ENCODE assay signal across 19 cellular contexts in genomic region chr15:70437882-70438331, GRCh38.
DNase-seq lines count a peak whose midpoint lies in the region; ATAC-seq and TF ChIP-seq lines count a peak whose summit lies in the region.
"Had no signal": no experiment of that assay in that cellular context is flagged by ENCODE, and none has a peak within 500 bp of the region (broad histone marks: within the 10 kb centered on the region; RNA-seq: fewer than 3 reads in every experiment).

No MANE protein-coding gene starts in this region.

- no peak overlapping the region for H3K4me2 ChIP-seq in neuronal stem cell (ENCODE audit: insufficient read depth, low read length, poor library complexity, severe bottlenecking)

- no peak overlapping the region for H3K9ac ChIP-seq in neuronal stem cell (ENCODE audit: low read depth, low read length, poor library complexity)

- no peak overlapping the region for H3K23ac ChIP-seq in neuronal stem cell (ENCODE audit: low read depth, low read length, poor library complexity)

- H3K36me3 Mint-ChIP-seq in activated T-cell treated with anti-CD3 and anti-CD28 coated beads, Interleukin-2, amount 50 U/mL, for 24 hours (ENCODE audit: low read depth), result no peaks in the 10 kb centered on the region
- H3K36me3 Mint-ChIP-seq: CD4-positive, alpha-beta memory T cell had no signal

- ATAC-seq in GM18520 (IDR thresholded peaks at IDR 0.05; ENCODE audit: unreplicated experiment) (no peak), HG02798 (IDR thresholded peaks at IDR 0.05; ENCODE audit: poor library complexity, unreplicated experiment) (no peak), right lobe of liver (no peak)

- H3K27ac ChIP-seq in neuronal stem cell (replicated peaks; ENCODE audit: low read length) (peak overlapping the region; percentile 27), right lobe of liver (no peak overlapping the region)
- H3K27ac ChIP-seq: coronary artery, neutrophil, vagina had no signal

- H3K4me3 Mint-ChIP-seq in activated T-cell treated with anti-CD3 and anti-CD28 coated beads, Interleukin-2, amount 50 U/mL, for 24 hours, result no peak overlapping the region
- H3K4me3 Mint-ChIP-seq: activated B cell treated with CpG ODN at 0.5 μM for 24 hours; CD4-positive, alpha-beta memory T cell had no signal

- H3K4me3 ChIP-seq in neuronal stem cell (ENCODE audit: low read length in 2 of 2) (no peak overlapping the region), right lobe of liver (no peak overlapping the region)
- H3K4me3 ChIP-seq: coronary artery, heart left ventricle, vagina had no signal

- H2BK15ac ChIP-seq in neuronal stem cell (ENCODE audit: low read length), result no peak overlapping the region

- intact Hi-C loops in right lobe of liver (cut with DNase I), result no loop called here

- no peaks in the 10 kb centered on the region for H3K9me3 Mint-ChIP-seq in activated T-cell treated with anti-CD3 and anti-CD28 coated beads, Interleukin-2, amount 50 U/mL, for 24 hours
- H3K9me3 Mint-ChIP-seq: activated B cell treated with CpG ODN at 0.5 μM for 24 hours; CD4-positive, alpha-beta memory T cell had no signal

- H2BK120ac ChIP-seq in neuronal stem cell (ENCODE audit: low read depth, low read length), result no peak overlapping the region

- peak; percentile 9 for DNase-seq in activated T-cell treated with anti-CD3 and anti-CD28 coated beads, Interleukin-2, amount 50 U/mL, for 24 hours
- no peak for DNase-seq in activated T-cell treated with anti-CD3 and anti-CD28 coated beads, Interleukin-2, amount 50 U/mL, for 1 hour
- peak; percentile 82 for DNase-seq in NCI-H82 treated with DMSO at 0.1 percent for 48 hours (lab: John Stamatoyannopoulos, UW; ENCODE audit: unreplicated experiment)
- peak; percentile 71 for DNase-seq in ecto neural progenitor cell (ENCODE audit: low spot score)
- no peak for DNase-seq in neuronal stem cell (ENCODE audit: low spot score)
- no peak for DNase-seq in right lobe of liver
- DNase-seq: ACHN; activated B cell treated with CpG ODN at 0.5 μM for 24 hours; activated gamma-delta T cell; CD4-positive, alpha-beta memory T cell; NCI-H2029 treated with DMSO at 0.1 percent for 48 hours; NCI-H69; T-helper 1 cell had no signal

- H3K27me3 ChIP-seq in neuronal stem cell (ENCODE audit: control insufficient read depth in 3 of 3, insufficient read depth in 3 of 3, low read depth in 1 of 3, low read length in 3 of 3), result peaks cover 0 to 13% (median 0%) of the 10 kb centered on the region in 3 experiments
- H3K27me3 ChIP-seq in right lobe of liver, result no peaks in the 10 kb centered on the region
- H3K27me3 ChIP-seq: vagina had no signal

- no peaks in the 10 kb centered on the region for H3K79me1 ChIP-seq in neuronal stem cell (ENCODE audit: low read depth, low read length)

- peaks cover 25% of the 10 kb centered on the region for H3K4me1 Mint-ChIP-seq in activated T-cell treated with anti-CD3 and anti-CD28 coated beads, Interleukin-2, amount 50 U/mL, for 24 hours (ENCODE audit: low read depth)

- no peak overlapping the region for H2BK5ac ChIP-seq in neuronal stem cell (ENCODE audit: low read length)

- no CpG with 5 or more reads among the region's 3 CpGs for WGBS in neuronal stem cell (ENCODE audit: extremely low coverage in 2 of 2, insufficient read length in 2 of 2, insufficient replicate concordance in 1 of 2), 2 donors
- WGBS in right lobe of liver (ENCODE audit: insufficient coverage, low coverage, low lambda C conversion rate, missing lambda C conversion rate), result no CpG with 5 or more reads among the region's 3 CpGs

- H2BK12ac ChIP-seq in neuronal stem cell (ENCODE audit: low read length), result no peak overlapping the region

- H3K27me3 Mint-ChIP-seq in activated T-cell treated with anti-CD3 and anti-CD28 coated beads, Interleukin-2, amount 50 U/mL, for 24 hours, result peaks cover 16% of the 10 kb centered on the region

- H3K4ac ChIP-seq in neuronal stem cell (ENCODE audit: low read length), result no peak overlapping the region

- no peak for TF ChIP-seq CTCF in right lobe of liver (IDR thresholded peaks at IDR 0.05)

- H3K9me3 ChIP-seq in neuronal stem cell (replicated peaks in 1 of 2; ENCODE audit: control insufficient read depth in 2 of 2, insufficient read depth in 1 of 2, low read depth in 1 of 2, low read length in 2 of 2) (no peaks in the 10 kb centered on the region), right lobe of liver (no peaks in the 10 kb centered on the region)
- H3K9me3 ChIP-seq: heart left ventricle, neutrophil, vagina had no signal

- no peak overlapping the region for H4K8ac ChIP-seq in neuronal stem cell (ENCODE audit: low read depth, low read length)

- H3K4me1 ChIP-seq in neuronal stem cell (ENCODE audit: control insufficient read depth in 2 of 2, insufficient read depth in 1 of 2, low read depth in 1 of 2, low read length in 2 of 2) (peaks cover 0 to 31% of the 10 kb centered on the region in 2 donors), right lobe of liver (peaks cover 0 to 37% (median 16%) of the 10 kb centered on the region in 4 donors)

- no peak overlapping the region for H3K18ac ChIP-seq in neuronal stem cell (ENCODE audit: low read length)

- H2AFZ ChIP-seq in neuronal stem cell (ENCODE audit: low read length), result no peak overlapping the region

- H4K91ac ChIP-seq in neuronal stem cell (ENCODE audit: low read depth, low read length, poor library complexity), result no peak overlapping the region

- H3K27ac Mint-ChIP-seq in activated T-cell treated with anti-CD3 and anti-CD28 coated beads, Interleukin-2, amount 50 U/mL, for 24 hours, result no peak overlapping the region
- H3K27ac Mint-ChIP-seq: activated B cell treated with CpG ODN at 0.5 μM for 24 hours; CD4-positive, alpha-beta memory T cell had no signal

- H3K14ac ChIP-seq in neuronal stem cell (ENCODE audit: low read length), result no peak overlapping the region

- H2AK5ac ChIP-seq in neuronal stem cell (ENCODE audit: low read depth, low read length), result no peak overlapping the region

- H3K36me3 ChIP-seq in neuronal stem cell (replicated peaks in 1 of 2; ENCODE audit: control insufficient read depth in 2 of 2, insufficient read depth in 2 of 2, low read length in 2 of 2), result no peaks in the 10 kb centered on the region
- H3K36me3 ChIP-seq in right lobe of liver, result no peaks in the 10 kb centered on the region
- H3K36me3 ChIP-seq: heart left ventricle, neutrophil, vagina had no signal

- no peak for TF ChIP-seq POLR2A in right lobe of liver (IDR thresholded peaks at IDR 0.05)

Comparison
In these comparisons a context has a peak if more than half of its experiments do, and no peak if none do; other contexts are left out.
1. DNase-seq: peak in activated T-cell treated with anti-CD3 and anti-CD28 coated beads, Interleukin-2, amount 50 U/mL, for 24 hours (single experiment), NCI-H82 treated with DMSO at 0.1 percent for 48 hours (single experiment) and ecto neural progenitor cell (single experiment); none in activated T-cell treated with anti-CD3 and anti-CD28 coated beads, Interleukin-2, amount 50 U/mL, for 1 hour (single experiment), neuronal stem cell (single experiment) and right lobe of liver (0 of 3).